Comparison of ENCODE assay signal across 8 cellular contexts in genomic region chr14:50714452-50715073, GRCh38. TPM values are rescaled to one million over a fixed set of nuclear protein-coding genes. Genes with fewer than 3 reads are reported as not detected.
A peak's percentile ranks its signal among the peaks of the same experiment; 100 is the strongest.
DNase-seq lines count a peak whose midpoint lies in the region; ATAC-seq and TF ChIP-seq lines count a peak whose summit lies in the region.

No MANE protein-coding gene starts in this region.

- no peak overlapping the region for H3K27ac Mint-ChIP-seq in WTC11

- TF ChIP-seq EP300 in Ishikawa (IDR thresholded peaks at IDR 0.05; ENCODE audit: borderline replicate concordance): no peak

- WGBS in prostate gland: 77% methylated on average over 2 of the region's 2 CpGs

- DNase-seq in left ventricle myocardium inferior: no peak
- no peak for DNase-seq in Right ventricle myocardium superior
- DNase-seq in WTC11 (ENCODE audit: low spot score): no peak
- peak; percentile 63 for DNase-seq in iris pigment epithelial cell (ENCODE audit: low read depth)
- DNase-seq in MG63: no peak
- DNase-seq in prostate gland (ENCODE audit: low spot score): no peak
- no peak for DNase-seq in cerebellar nuclear complex (lab: John Stamatoyannopoulos, UW)

- TF ChIP-seq RAD21 in Ishikawa (IDR thresholded peaks at IDR 0.05; ENCODE audit: low read depth): peak; percentile 71

- H3K4me1 ChIP-seq in left ventricle myocardium inferior (no peaks in the 10 kb centered on the region), prostate gland (replicated peaks) (no peaks in the 10 kb centered on the region)

- H3K9me3 Mint-ChIP-seq in WTC11: no peaks in the 10 kb centered on the region

- H3K27me3 ChIP-seq in left ventricle myocardium inferior (ENCODE audit: low read depth) (no peaks in the 10 kb centered on the region), MG63 (no peaks in the 10 kb centered on the region), prostate gland (replicated peaks; ENCODE audit: insufficient read depth) (no peaks in the 10 kb centered on the region)

- H3K4me1 Mint-ChIP-seq in WTC11: peaks cover 4% of the 10 kb centered on the region; the same call in 1 of the 2 replicates

- H3K9me3 ChIP-seq in left ventricle myocardium inferior (replicated peaks): no peaks in the 10 kb centered on the region
- H3K9me3 ChIP-seq in MG63: no peaks in the 10 kb centered on the region
- H3K9me3 ChIP-seq in prostate gland: no peaks in the 10 kb centered on the region

- POLR2A ChIA-PET in WTC11 (lab: Charles Lee): interaction anchor here (0.5 kb wide), 1 partner anchor 22 kb away, joined by 6 read pairs; no protein-coding TSS in a partner anchor

- H3K27me3 Mint-ChIP-seq in WTC11 (ENCODE audit: low read depth): no peaks in the 10 kb centered on the region

- no peak overlapping the region for H3K4me3 Mint-ChIP-seq in WTC11

- TF ChIP-seq CTCF in left ventricle myocardium inferior (IDR thresholded peaks at IDR 0.05; ENCODE audit: borderline replicate concordance) (peak; percentile 56), WTC11 (IDR thresholded peaks at IDR 0.05) (no peak), prostate gland (IDR thresholded peaks at IDR 0.05) (peak in 2 of 4 experiments; percentile 11 to 27)

- ATAC-seq in Right ventricle myocardium superior (ENCODE audit: poor library complexity) (no peak), WTC11 (peak; percentile 71)

- no peak overlapping the region for H3K27ac ChIP-seq in left ventricle myocardium inferior (replicated peaks)
- H3K27ac ChIP-seq in prostate gland: no peak overlapping the region

- no peaks in the 10 kb centered on the region for H3K36me3 ChIP-seq in left ventricle myocardium inferior
- H3K36me3 ChIP-seq in MG63: no peaks in the 10 kb centered on the region
- no peaks in the 10 kb centered on the region for H3K36me3 ChIP-seq in prostate gland

- no peak for TF ChIP-seq POLR2A in prostate gland (IDR thresholded peaks at IDR 0.05)

- intact Hi-C loops in left ventricle myocardium inferior (cut with micrococcal nuclease) (loop anchor here (10.0 kb wide), 1 partner anchor 100 kb away; no protein-coding TSS in a partner anchor), Right ventricle myocardium superior (cut with DNase I) (no loop called here), prostate gland (cut with DNase I) (no loop called here)

- H3K4me3 ChIP-seq in left ventricle myocardium inferior (no peak overlapping the region), MG63 (no peak overlapping the region), prostate gland (no peak overlapping the region)

- no peaks in the 10 kb centered on the region for H3K36me3 Mint-ChIP-seq in WTC11

- CTCF ChIA-PET in WTC11 (lab: Charles Lee): interaction anchor here (0.6 to 2.0 kb wide), 37 partner anchors 9 to 394 kb away, joined by 3 to 16 read pairs (median 4); partner anchors contain the start of genes ATL1 and TRIM9

TF ChIP-seq in Ishikawa, 13 proteins besides CTCF, POLR2A, EP300 and RAD21 (continues in another document):
- TF ChIP-seq TAF1 (IDR thresholded peaks at IDR 0.05; ENCODE audit: low read depth) (no peak), NFIC (IDR thresholded peaks at IDR 0.05) (no peak), FOXM1 (IDR thresholded peaks at IDR 0.05; ENCODE audit: borderline replicate concordance, low read depth) (no peak), MAX (IDR thresholded peaks at IDR 0.05) (no peak), TEAD4 (IDR thresholded peaks at IDR 0.05) (no peak), ZBTB7A (IDR thresholded peaks at IDR 0.05; ENCODE audit: low read depth) (no peak), USF1 (IDR thresholded peaks at IDR 0.05) (no peak), CEBPB (IDR thresholded peaks at IDR 0.05) (no peak), TCF12 (IDR thresholded peaks at IDR 0.05; ENCODE audit: low read depth) (no peak), CREB1 (IDR thresholded peaks at IDR 0.05; ENCODE audit: low read depth) (no peak), EGR1 (IDR thresholded peaks at IDR 0.05) (no peak), YY1 (IDR thresholded peaks at IDR 0.05; ENCODE audit: low read depth) (no peak)

TF ChIP-seq in WTC11, 78 proteins besides CTCF, POLR2A, EP300 and RAD21:
- 0 out of 2 replicates have a peak, but pooled peaks have one; percentile 10 for TF ChIP-seq ZNF121 (CRISPR knock-in tag; IDR thresholded peaks at IDR 0.05)
- no peak for TF ChIP-seq RELA (CRISPR knock-in tag; IDR thresholded peaks at IDR 0.05; ENCODE audit: borderline replicate concordance)

RNA-seq across cellular contexts. Expression of gene SAV1, which starts 46.5 kb away (rescaled TPM):
- total RNA-seq in left ventricle myocardium inferior (29.5 TPM), Right ventricle myocardium superior (22.6 TPM), WTC11 (2021) (59.9 to 64.1 TPM (median 61.0 TPM) in 3 replicates), prostate gland (100 to 1,000 TPM in 1 of 2 donors, 10 to 100 TPM in 1; 29.4 to 105 TPM)
- 10.6 and 36.2 TPM in 2 replicates for total RNA-seq in MG63 (2014; rRNA removed; shearing (Covaris generic); ENCODE audit: low replicate concordance)
